ENCODE assay signal across 1 cellular context in genomic region chr3:37770938-37771918, GRCh38.
A peak's percentile ranks its signal among the peaks of the same experiment; 100 is the strongest.
TF ChIP-seq lines count a peak whose summit lies in the region.

No MANE protein-coding gene starts in this region.

TF ChIP-seq in HepG2, 621 proteins besides CTCF, POLR2A, EP300 and RAD21 (continued from another document):
- TF ChIP-seq ARID5B (CRISPR knock-in tag; IDR thresholded peaks at IDR 0.05): 0 out of 2 replicates have a peak, but pooled peaks have one; percentile 16
- peak; percentile 81 for TF ChIP-seq BCL6 (CRISPR knock-in tag; IDR thresholded peaks at IDR 0.05)
- TF ChIP-seq GLMP (CRISPR knock-in tag; IDR thresholded peaks at IDR 0.05; ENCODE audit: borderline replicate concordance): no peak
- no peak for TF ChIP-seq HNRNPH1 (optimal IDR thresholded peaks at IDR 0.05; ENCODE audit: low read depth, low read length)
- TF ChIP-seq ZNF326 (CRISPR knock-in tag; IDR thresholded peaks at IDR 0.05; ENCODE audit: borderline replicate concordance): no peak
- TF ChIP-seq PRPF4 (IDR thresholded peaks at IDR 0.05; ENCODE audit: low read depth, low read length, poor library complexity, severe bottlenecking): no peak
- no peak for TF ChIP-seq SRSF4 (IDR thresholded peaks at IDR 0.05; ENCODE audit: low read depth, low read length, poor library complexity, severe bottlenecking)
- TF ChIP-seq NPAS2 (CRISPR knock-in tag; IDR thresholded peaks at IDR 0.05; ENCODE audit: borderline replicate concordance): no peak
- no peak for TF ChIP-seq ZSCAN9 (CRISPR knock-in tag; IDR thresholded peaks at IDR 0.05; ENCODE audit: borderline replicate concordance)
- no peak for TF ChIP-seq ZNF562 (CRISPR knock-in tag; IDR thresholded peaks at IDR 0.05; ENCODE audit: borderline replicate concordance)
- no peak for TF ChIP-seq RFX3 (CRISPR knock-in tag; IDR thresholded peaks at IDR 0.05)
- TF ChIP-seq ZNF292 (CRISPR knock-in tag; IDR thresholded peaks at IDR 0.05; ENCODE audit: borderline replicate concordance, low read depth): no peak
- TF ChIP-seq HDAC2 (CRISPR knock-in tag; IDR thresholded peaks at IDR 0.05): no peak
- TF ChIP-seq IRF9 (CRISPR knock-in tag; IDR thresholded peaks at IDR 0.05; ENCODE audit: borderline replicate concordance): no peak
- TF ChIP-seq RBM39 (IDR thresholded peaks at IDR 0.05; ENCODE audit: low read depth, low read length, poor library complexity, severe bottlenecking): no peak
- TF ChIP-seq ZSCAN12 (CRISPR knock-in tag; IDR thresholded peaks at IDR 0.05): no peak
- no peak for TF ChIP-seq PAWR (CRISPR knock-in tag; IDR thresholded peaks at IDR 0.05; ENCODE audit: borderline replicate concordance)
- no peak for TF ChIP-seq MYC (CRISPR knock-in tag; IDR thresholded peaks at IDR 0.05; ENCODE audit: borderline replicate concordance)
- no peak for TF ChIP-seq NFKBIZ (CRISPR knock-in tag; IDR thresholded peaks at IDR 0.05)
- TF ChIP-seq ZNF484 (CRISPR knock-in tag; IDR thresholded peaks at IDR 0.05; ENCODE audit: borderline replicate concordance, low read depth): no peak
- peak; percentile 78 for TF ChIP-seq RARA (CRISPR knock-in tag; IDR thresholded peaks at IDR 0.05)
- TF ChIP-seq ATM (IDR thresholded peaks at IDR 0.05; ENCODE audit: borderline replicate concordance): no peak
- no peak for TF ChIP-seq SP2 (CRISPR knock-in tag; IDR thresholded peaks at IDR 0.05)
- no peak for TF ChIP-seq CEBPB (IDR thresholded peaks at IDR 0.05; ENCODE audit: borderline replicate concordance, low read depth, low read length)
- TF ChIP-seq ZNF280B (CRISPR knock-in tag; IDR thresholded peaks at IDR 0.05; ENCODE audit: borderline replicate concordance): no peak
- TF ChIP-seq ZNF589 (CRISPR knock-in tag; conservative IDR thresholded peaks at IDR 0.05): no peak
- TF ChIP-seq ZNF530 (CRISPR knock-in tag; IDR thresholded peaks at IDR 0.05; ENCODE audit: low read depth): no peak
- no peak for TF ChIP-seq TARDBP (CRISPR knock-in tag; IDR thresholded peaks at IDR 0.05)
- TF ChIP-seq SIX4 (CRISPR knock-in tag; IDR thresholded peaks at IDR 0.05): no peak
